In genomic region chr19:17079710-17080440, GRCh38 we compare ENCODE assay signal across 1 cellular context.
TF ChIP-seq lines count a peak whose summit lies in the region.

No MANE protein-coding gene starts in this region.

TF ChIP-seq in IMR-90, 13 proteins besides CTCF, POLR2A, EP300 and RAD21:
- TF ChIP-seq, protein P1, sequence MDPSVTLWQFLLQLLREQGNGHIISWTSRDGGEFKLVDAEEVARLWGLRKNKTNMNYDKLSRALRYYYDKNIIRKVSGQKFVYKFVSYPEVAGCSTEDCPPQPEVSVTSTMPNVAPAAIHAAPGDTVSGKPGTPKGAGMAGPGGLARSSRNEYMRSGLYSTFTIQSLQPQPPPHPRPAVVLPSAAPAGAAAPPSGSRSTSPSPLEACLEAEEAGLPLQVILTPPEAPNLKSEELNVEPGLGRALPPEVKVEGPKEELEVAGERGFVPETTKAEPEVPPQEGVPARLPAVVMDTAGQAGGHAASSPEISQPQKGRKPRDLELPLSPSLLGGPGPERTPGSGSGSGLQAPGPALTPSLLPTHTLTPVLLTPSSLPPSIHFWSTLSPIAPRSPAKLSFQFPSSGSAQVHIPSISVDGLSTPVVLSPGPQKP (IDR thresholded peaks at IDR 0.05; ENCODE audit: borderline replicate concordance, low read depth, low read length) = no peak
- TF ChIP-seq USF2 (IDR thresholded peaks at IDR 0.05; ENCODE audit: low read depth, low read length) = no peak; the same call in none of the 2 replicates
- peak; percentile 72 for TF ChIP-seq RFX5 (IDR thresholded peaks at IDR 0.05; ENCODE audit: low read depth, low read length)
- TF ChIP-seq MAFK (IDR thresholded peaks at IDR 0.05; ENCODE audit: low read depth, low read length) = no peak; the same call in 1 of the 2 replicates
- TF ChIP-seq MAZ (IDR thresholded peaks at IDR 0.05; ENCODE audit: borderline replicate concordance, low read depth, low read length) = peak; percentile 68; the same call in 1 of the 2 replicates
- TF ChIP-seq CHD1 (IDR thresholded peaks at IDR 0.05; ENCODE audit: low read depth, low read length) = no peak; the same call in 1 of the 2 replicates
- peak; percentile 63 for TF ChIP-seq SMC3 (IDR thresholded peaks at IDR 0.05; ENCODE audit: low read depth, low read length)
- peak; percentile 63 for TF ChIP-seq CEBPB (IDR thresholded peaks at IDR 0.05; ENCODE audit: low read depth, low read length)
- peak; percentile 55 for TF ChIP-seq BHLHE40 (IDR thresholded peaks at IDR 0.05; ENCODE audit: low read depth, low read length)
- TF ChIP-seq MXI1 (IDR thresholded peaks at IDR 0.05; ENCODE audit: borderline replicate concordance, low read depth, low read length) = peak; percentile 47
- TF ChIP-seq RCOR1 (IDR thresholded peaks at IDR 0.05; ENCODE audit: insufficient replicate concordance, low read length) = no peak
- peak; percentile 93 for TF ChIP-seq FOS (IDR thresholded peaks at IDR 0.05; ENCODE audit: low read depth, low read length)
- TF ChIP-seq NFE2L2 (IDR thresholded peaks at IDR 0.05; ENCODE audit: low read depth, low read length) = peak; percentile 30; the same call in 1 of the 2 replicates
